8 cellular contexts compared by ENCODE assay signal in the genomic region with DNA sequence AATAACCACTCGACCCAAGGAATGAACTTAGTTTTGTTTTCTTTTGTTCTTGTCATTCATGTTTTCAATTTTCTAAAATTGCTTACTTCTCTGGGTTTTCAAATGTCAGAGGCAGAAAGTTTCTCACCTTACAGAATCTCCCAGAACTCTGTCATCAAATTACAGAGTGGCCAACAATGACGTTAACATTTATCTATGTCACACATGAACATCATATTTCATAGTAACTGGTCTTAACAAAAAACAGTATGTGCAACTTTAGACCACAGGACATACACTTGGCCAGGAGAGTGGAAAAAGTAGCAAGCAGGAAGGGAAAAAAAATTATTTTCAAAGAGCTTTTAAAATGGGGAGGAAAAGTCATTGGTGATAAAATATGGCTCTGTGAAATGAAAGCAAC.
"Had no signal": no experiment of that assay in that cellular context is flagged by ENCODE, and none has a peak within 500 bp of the region (broad histone marks: within the 10 kb centered on the region; RNA-seq: fewer than 3 reads in every experiment).

No MANE protein-coding gene starts in this region.

- DNase-seq: GDM1, GF-D8 had no signal

- H3K4me3 ChIP-seq: GM12878 had no signal

- ATAC-seq: GM12878 had no signal

- FAIRE-seq: G401.6, GM12878, GM12891, GM12892, GM18507, GM19239 had no signal
